ENCODE assay signal across 10 cellular contexts in the genomic region with DNA sequence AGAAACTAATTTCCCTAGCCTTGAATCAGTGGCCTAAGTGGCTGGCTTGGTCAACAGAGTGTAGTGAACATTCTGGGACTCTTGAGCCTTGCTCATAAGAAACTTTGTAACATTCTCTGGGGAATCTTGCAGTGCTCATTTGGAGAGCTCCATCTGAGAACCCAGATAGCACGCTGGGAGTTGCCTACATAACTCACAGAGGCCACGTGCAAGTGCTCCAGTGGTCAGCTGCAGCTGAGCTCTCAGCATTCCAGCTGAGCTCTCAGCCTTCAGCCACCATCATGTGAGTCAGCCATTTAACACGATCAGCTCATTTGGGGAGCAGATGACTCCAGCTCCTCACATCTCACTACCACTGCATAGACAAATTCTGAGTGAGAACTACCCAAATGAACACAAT. TPM values are rescaled to one million over a fixed set of nuclear protein-coding genes. Genes with fewer than 3 reads are reported as not detected.
"Had no signal": no experiment of that assay in that cellular context is flagged by ENCODE, and none has a peak within 500 bp of the region (broad histone marks: within the 10 kb centered on the region; RNA-seq: fewer than 3 reads in every experiment).

No MANE protein-coding gene starts in this region.

- H3K27ac Mint-ChIP-seq: HFFc6, IgD-negative memory B cell had no signal

- FAIRE-seq: H54, HepG2 had no signal

- H3K9me3 ChIP-seq: HAP-1 had no signal

- H3K4me2 ChIP-seq: KMS-11 had no signal

- H3K27ac ChIP-seq: GM23248, HL-60, KMS-11 had no signal

- DNase-seq: GM23248, GOT3, HFFc6, KBM-7 had no signal

- H3K27me3 Mint-ChIP-seq: IgD-negative memory B cell had no signal

- H3K36me3 ChIP-seq: HAP-1 had no signal

- H3K9ac ChIP-seq: GM23248, KMS-11 had no signal

- H3K9me3 Mint-ChIP-seq: IgD-negative memory B cell had no signal

- H3K4me1 Mint-ChIP-seq: IgD-negative memory B cell had no signal

- H3K4me3 Mint-ChIP-seq: HFFc6, IgD-negative memory B cell had no signal

- H2AFZ ChIP-seq: GM23248 had no signal

- H3K4me3 ChIP-seq: GM23248, HAP-1 had no signal

- H3K4me1 ChIP-seq: HAP-1 had no signal

RNA-seq across cellular contexts. Expression of a gene that starts 25.5 kb away (rescaled TPM):
- total RNA-seq: GM23248, HepG2, HFFc6 had no signal
- polyA plus RNA-seq: GM23248, HepG2, IgD-negative memory B cell had no signal
